Comparison of ENCODE assay signal across 9 cellular contexts in the genomic region with DNA sequence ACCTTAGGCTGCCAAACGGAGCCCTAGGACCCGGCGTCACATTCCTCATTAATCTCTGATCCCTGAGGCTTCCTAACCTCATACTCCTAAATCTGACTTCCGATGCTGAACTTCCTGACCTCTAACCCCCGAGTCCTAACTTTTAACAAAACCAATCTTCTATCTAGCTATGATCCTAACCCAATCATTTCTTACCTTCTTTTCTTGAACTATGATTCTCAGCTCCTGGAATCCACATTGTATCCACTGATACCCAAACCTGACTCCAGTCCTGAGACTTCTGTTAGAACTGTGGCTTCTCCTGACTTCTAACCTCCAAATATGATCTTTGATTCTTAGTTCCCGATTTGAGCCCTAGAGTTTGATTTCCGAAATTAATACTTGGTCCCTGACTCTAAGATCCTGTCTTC. TPM values are rescaled to one million over a fixed set of nuclear protein-coding genes. Genes with fewer than 3 reads are reported as not detected.
DNase-seq lines count a peak whose midpoint lies in the region; ATAC-seq and TF ChIP-seq lines count a peak whose summit lies in the region.
"Had no signal": no experiment of that assay in that cellular context is flagged by ENCODE, and none has a peak within 500 bp of the region (broad histone marks: within the 10 kb centered on the region; RNA-seq: fewer than 3 reads in every experiment).

No MANE protein-coding gene starts in this region.

- POLR2A ChIA-PET in PC-9 (lab: Charles Lee; ENCODE audit: unreplicated experiment): interaction anchor here (0.5 to 0.9 kb wide), 9 partner anchors 12 to 495 kb away, joined by 3 to 26 read pairs (median 6); partner anchors contain the start of genes CCER2 and RASGRP4

- H3K4me2 ChIP-seq in DND-41 (ENCODE audit: insufficient read depth, low read length): peak overlapping the region; percentile 93
- H3K4me2 ChIP-seq in PC-9: peak overlapping the region; percentile 84

- CTCF ChIA-PET in PC-9 (lab: Charles Lee): no interaction called here

- H3K4me1 ChIP-seq in DND-41 (ENCODE audit: insufficient read depth, low read length) (peaks cover 34% of the 10 kb centered on the region), PC-9 (replicated peaks; ENCODE audit: insufficient read depth) (peaks cover 16% of the 10 kb centered on the region)

- H3K9me3 ChIP-seq in DND-41 (ENCODE audit: insufficient read depth, low read length, severe bottlenecking) (peaks cover 3% of the 10 kb centered on the region), PC-9 (ENCODE audit: insufficient read depth, low read depth) (0 out of 2 replicates have a peak, but pooled peaks cover 3% of the 10 kb centered on the region)

- intact Hi-C loops in PC-9 (cut with micrococcal nuclease; ENCODE audit: unreplicated experiment) (loop anchor here (1.0 kb wide), 1 partner anchor 30 kb away; the partner anchor contains the start of genes MRPS12 and SARS2), posterior cingulate gyrus (cut with DNase I) (no loop called here)

- in situ Hi-C loops in GM13976 (cut with MboI; ENCODE audit: low sequenced_read_pairs, unreplicated experiment): no loop called here

- ATAC-seq in DND-41 (ENCODE audit: insufficient read depth, low read depth) (no peak), HG02885 (IDR thresholded peaks at IDR 0.05; ENCODE audit: poor library complexity, unreplicated experiment) (no peak)

- no peak for TF ChIP-seq CTCF in DND-41 (IDR thresholded peaks at IDR 0.05; ENCODE audit: borderline replicate concordance, extremely low read depth, low read length, poor library complexity, severe bottlenecking)
- no peak for TF ChIP-seq CTCF in PC-9 (conservative IDR thresholded peaks at IDR 0.05)
- TF ChIP-seq CTCF in GM13976 (IDR thresholded peaks at IDR 0.05; ENCODE audit: borderline replicate concordance, control extremely low read depth, extremely low read depth, insufficient read depth, missing control alignments): no peak

- DNase-seq in DND-41 (no peak), PC-9 (no peak), epithelial cell of prostate (ENCODE audit: low read depth, low spot score) (no peak), pons (ENCODE audit: low spot score) (peak; percentile 72), posterior cingulate gyrus (no peak), GM13976 (ENCODE audit: low spot score) (no peak), epidermal melanocyte (ENCODE audit: insufficient read length, low spot score) (no peak)

- H3K27ac ChIP-seq in DND-41 (ENCODE audit: low read length) (peak overlapping the region; percentile 75), PC-9 (peak overlapping the region; percentile 64), epithelial cell of prostate (peak overlapping the region; percentile 60)

- no peaks in the 10 kb centered on the region for H3F3A ChIP-seq in PC-9 (ENCODE audit: insufficient read depth, low read depth)

- peaks cover 14% of the 10 kb centered on the region for H3K36me3 ChIP-seq in DND-41 (ENCODE audit: insufficient read depth, low read length)
- no peaks in the 10 kb centered on the region for H3K36me3 ChIP-seq in PC-9 (ENCODE audit: low read depth)

- no peaks in the 10 kb centered on the region for H3K9me2 ChIP-seq in PC-9 (ENCODE audit: insufficient read depth)

- H3K4me3 ChIP-seq in DND-41 (ENCODE audit: low read depth in 1 of 2, low read length in 2 of 2): peak overlapping the region; percentile 61 to 76
- peak overlapping the region; percentile 62 for H3K4me3 ChIP-seq in PC-9

- TSS peak; percentile 61 for BruUV-seq in PC-9 (replicated peaks; lab: Mats Ljungman, UMichigan)

- H3K9ac ChIP-seq in DND-41 (ENCODE audit: low read depth, low read length): peak overlapping the region; percentile 63

- peaks cover 51% of the 10 kb centered on the region for H3K79me2 ChIP-seq in DND-41 (ENCODE audit: insufficient read depth, low read length)
- peaks cover 24% of the 10 kb centered on the region for H3K79me2 ChIP-seq in PC-9 (ENCODE audit: low read depth)

- peak overlapping the region; percentile 86 for H2AFZ ChIP-seq in DND-41 (ENCODE audit: low read depth, low read length)
- peak overlapping the region; percentile 80 for H2AFZ ChIP-seq in PC-9

- H3K27me3 ChIP-seq in DND-41 (ENCODE audit: insufficient read depth, low read length, poor library complexity): no peaks in the 10 kb centered on the region
- no peaks in the 10 kb centered on the region for H3K27me3 ChIP-seq in PC-9 (ENCODE audit: insufficient read depth, low read depth)

- H4K20me1 ChIP-seq in DND-41 (ENCODE audit: insufficient read depth, low read length) (peaks cover 6% of the 10 kb centered on the region), PC-9 (ENCODE audit: insufficient read depth) (no peaks in the 10 kb centered on the region)

RNA-seq across cellular contexts. Expression of gene NFKBIB, which starts 0.5 kb away (rescaled TPM):
- total RNA-seq in PC-9 (2021): 18.8 and 21.6 TPM in 2 replicates

RNA-seq across cellular contexts. Expression of gene SIRT2, which starts 0.8 kb away (rescaled TPM):
- 29.6 and 32.9 TPM in 2 replicates for total RNA-seq in PC-9 (2021)

RNA-seq across cellular contexts. Expression of gene CCER2, which starts 11.8 kb away (rescaled TPM):
- total RNA-seq in PC-9 (2021): 1.8 and 2.1 TPM in 2 replicates
- total RNA-seq: SK-MEL-5 had no signal

RNA-seq across cellular contexts. Expression of gene RINL, which starts 22.1 kb away (rescaled TPM):
- total RNA-seq in PC-9 (2021): 10.3 and 14.6 TPM in 2 replicates

RNA-seq across cellular contexts. Expression of gene SARS2, which starts 30.3 kb away (rescaled TPM):
- total RNA-seq in PC-9 (2021): 33.7 and 34.9 TPM in 2 replicates
